In the genomic region with DNA sequence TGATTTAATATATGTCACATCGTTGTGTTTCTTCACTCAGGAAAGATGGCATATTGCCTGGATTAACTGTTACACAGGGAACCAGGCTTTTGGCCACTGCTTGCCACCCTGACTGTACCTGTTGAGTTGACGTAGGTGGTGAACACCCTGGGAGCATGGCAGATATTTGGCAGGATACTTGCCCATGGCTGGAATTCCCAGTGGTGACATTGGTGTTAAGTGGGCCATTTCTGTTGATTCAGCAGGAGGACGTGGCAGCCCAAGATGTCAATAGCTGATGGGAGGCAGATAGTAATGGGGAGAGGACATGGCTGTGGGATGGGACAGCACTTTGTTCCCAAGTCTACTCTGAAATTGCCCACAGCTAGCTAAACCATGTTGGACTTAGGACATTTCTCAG, we compare ENCODE assay signal across 7 cellular contexts. TPM values are rescaled to one million over a fixed set of nuclear protein-coding genes. Genes with fewer than 3 reads are reported as not detected.
A peak's percentile ranks its signal among the peaks of the same experiment; 100 is the strongest.
DNase-seq lines count a peak whose midpoint lies in the region; ATAC-seq, FAIRE-seq and TF ChIP-seq lines count a peak whose summit lies in the region.
"Not testable (repeated sequence)": the region's sequence is repeated elsewhere in the genome, so short reads cannot be mapped to it uniquely, and the experiment has no call there.

No MANE protein-coding gene starts in this region.

- 67 to 86% (median 77%) methylated on average over 3 of the region's 3 CpGs for WGBS in adrenal gland, 4 donors
- 25% methylated on average over 3 of the region's 3 CpGs for WGBS in right lobe of liver (ENCODE audit: insufficient coverage, low coverage, low lambda C conversion rate, missing lambda C conversion rate)
- 25 to 35% methylated on average over 3 of the region's 3 CpGs for WGBS in pancreas, 2 donors

- H3K27me3 ChIP-seq in adrenal gland, right lobe of liver, pancreas: not testable (repeated sequence)

- H3K4me1 Mint-ChIP-seq in T-helper 17 cell (peaks cover 26% of the 10 kb centered on the region), immature natural killer cell (peaks cover 50 to 59% of the 10 kb centered on the region in 2 donors)

- peaks cover 14 to 15% of the 10 kb centered on the region in 2 experiments for H3K36me3 ChIP-seq in HEK293 (ENCODE audit: control insufficient read depth in 2 of 2, insufficient read depth in 1 of 2, low read length in 2 of 2)
- peaks cover 0 to 21% of the 10 kb centered on the region in 2 donors for H3K36me3 ChIP-seq in adrenal gland (replicated peaks in 1 of 2)
- H3K36me3 ChIP-seq in right lobe of liver, result peaks cover 0 to 21% (median 8%) of the 10 kb centered on the region in 4 donors
- H3K36me3 ChIP-seq in pancreas, result peaks cover 2 to 15% (median 4%) of the 10 kb centered on the region in 3 donors

- H3K4me3 ChIP-seq in HEK293 (ENCODE audit: low read depth, low read length); adrenal gland; right lobe of liver; pancreas: not testable (repeated sequence)

- not testable (repeated sequence) for TF ChIP-seq CTCF in HEK293 (tag by site-specific recombination; IDR thresholded peaks at IDR 0.05); adrenal gland (IDR thresholded peaks at IDR 0.05); right lobe of liver (IDR thresholded peaks at IDR 0.05); pancreas (IDR thresholded peaks at IDR 0.05)

- H3K4me1 ChIP-seq in HEK293 (ENCODE audit: control insufficient read depth, insufficient read depth, low read length), result peaks cover 11% of the 10 kb centered on the region
- peaks cover 29 to 44% of the 10 kb centered on the region in 2 donors for H3K4me1 ChIP-seq in adrenal gland (replicated peaks in 1 of 2)
- peaks cover 0 to 40% (median 12%) of the 10 kb centered on the region in 4 donors for H3K4me1 ChIP-seq in right lobe of liver
- peaks cover 15 to 26% (median 18%) of the 10 kb centered on the region in 3 donors for H3K4me1 ChIP-seq in pancreas

- H3K27me3 Mint-ChIP-seq in T-helper 17 cell, result not testable (repeated sequence)
- peaks cover 0 to 25% (median 6%) of the 10 kb centered on the region in 3 donors for H3K27me3 Mint-ChIP-seq in immature natural killer cell (ENCODE audit: low read depth in 3 of 3)

- TF ChIP-seq POLR2A in adrenal gland (IDR thresholded peaks at IDR 0.05); right lobe of liver (IDR thresholded peaks at IDR 0.05): not testable (repeated sequence)

- not testable (repeated sequence) for ATAC-seq in T-helper 17 cell
- peak; percentile 40 for ATAC-seq in Right ventricle myocardium superior (ENCODE audit: poor library complexity)
- ATAC-seq in right lobe of liver, result peak; percentile 59 to 71 (median 64)
- peak; percentile 61 to 81 (median 76) for ATAC-seq in pancreas

- not testable (repeated sequence) for DNase-seq in T-helper 17 cell, Right ventricle myocardium superior, immature natural killer cell
- DNase-seq in adrenal gland, result peak in 1 of 7 donors; percentile 43
- DNase-seq in right lobe of liver, result peak in 1 of 3 donors; percentile 73
- DNase-seq in pancreas, result peak in 3 of 6 donors; percentile 17 to 43 (median 31)

- CTCF ChIA-PET in HEK293 (lab: Yijun Ruan, JAX), result not testable (repeated sequence)

- not testable (repeated sequence) for H3K36me3 Mint-ChIP-seq in T-helper 17 cell (ENCODE audit: low read depth); immature natural killer cell

- peak overlapping the region; percentile 56 for H3K27ac Mint-ChIP-seq in T-helper 17 cell
- H3K27ac Mint-ChIP-seq in immature natural killer cell, result peak overlapping the region; percentile 90 to 98 (median 94)

- not testable (repeated sequence) for H3K9me3 Mint-ChIP-seq in immature natural killer cell

- not testable (repeated sequence) for FAIRE-seq in pancreas (lab: Jason Lieb, UNC)

- intact Hi-C loops in adrenal gland (cut with DNase I); Right ventricle myocardium superior (cut with DNase I); right lobe of liver (cut with DNase I); pancreas (cut with DNase I): not testable (repeated sequence)

- not testable (repeated sequence) for H3K9me3 ChIP-seq in HEK293 (ENCODE audit: control insufficient read depth, insufficient read depth, low read depth, low read length); T-helper 17 cell (ENCODE audit: control insufficient read depth, low read length, poor library complexity, severe bottlenecking); adrenal gland (replicated peaks in 1 of 3); right lobe of liver; pancreas

- H3K4me3 Mint-ChIP-seq in T-helper 17 cell, result not testable (repeated sequence)
- H3K4me3 Mint-ChIP-seq in immature natural killer cell, result peak overlapping the region in 1 of 5 donors; percentile 50

- POLR2A ChIA-PET in HEK293 (lab: Yijun Ruan, JAX), result not testable (repeated sequence)

- H3K27ac ChIP-seq in HEK293 (ENCODE audit: extremely low read depth, low read depth, low read length), result not testable (repeated sequence)
- H3K27ac ChIP-seq in adrenal gland (peak overlapping the region in 3 of 5 donors; percentile 66 to 83 (median 78)), right lobe of liver (peak overlapping the region; percentile 20 to 91 (median 67)), pancreas (peak overlapping the region in 1 of 4 donors; percentile 17)

TF ChIP-seq in HEK293, 187 proteins besides CTCF, POLR2A, EP300 and RAD21:
- TF ChIP-seq SCRT2 (tag by site-specific recombination; IDR thresholded peaks at IDR 0.05), result peak; percentile 53

RNA-seq across cellular contexts. Expression of a gene that starts 12.5 kb away (rescaled TPM):
- total RNA-seq in T-helper 17 cell, result 10 to 100 TPM; 35.2 to 40.3 TPM
- 10 to 100 TPM; 28.9 to 53.3 (median 41.4) TPM for total RNA-seq in adrenal gland
- 10 to 100 TPM; 14.5 to 46.7 (median 21.6) TPM for polyA plus RNA-seq in adrenal gland
- 22.3 TPM for total RNA-seq in Right ventricle myocardium superior
- polyA plus RNA-seq in immature natural killer cell, result 10 to 100 TPM; 19.2 to 62.2 (median 23.2) TPM
- 10 to 100 TPM; 17.2 to 38.0 (median 24.4) TPM for total RNA-seq in right lobe of liver
- total RNA-seq in pancreas, result 10 to 100 TPM; 17.1 to 28.2 (median 19.0) TPM
- 10 to 100 TPM; 12.9 to 13.5 TPM for polyA plus RNA-seq in pancreas

RNA-seq across cellular contexts. Expression of a gene that starts 51.6 kb away (rescaled TPM):
- 10 to 100 TPM; 12.7 to 16.5 TPM for total RNA-seq in T-helper 17 cell
- total RNA-seq in adrenal gland, result 10 to 100 TPM; 20.1 to 32.1 (median 27.1) TPM
- 10 to 100 TPM; 12.0 to 26.2 (median 23.9) TPM for polyA plus RNA-seq in adrenal gland
- total RNA-seq in Right ventricle myocardium superior, result 8.8 TPM
- polyA plus RNA-seq in immature natural killer cell, result 10 to 100 TPM; 52.3 to 69.5 (median 55.5) TPM
- 100 to 1,000 TPM; 161 to 356 (median 220) TPM for total RNA-seq in right lobe of liver
- 10 to 100 TPM; 15.6 to 27.7 (median 24.4) TPM for total RNA-seq in pancreas
- 10 to 100 TPM; 43.8 to 63.2 TPM for polyA plus RNA-seq in pancreas

Comparison
In these comparisons a context has a peak if more than half of its experiments do, and no peak if none do; other contexts are left out.
1. RNA of a gene that starts 51.6 kb away (total RNA-seq): 161 to 356 TPM in right lobe of liver; 20.1 to 32.1 TPM in adrenal gland, 15.6 to 27.7 TPM in pancreas, 12.7 to 16.5 TPM in T-helper 17 cell and 8.8 TPM in Right ventricle myocardium superior (single experiment); every median in the first group is over 4 times any median in the second.